In the genomic region with DNA sequence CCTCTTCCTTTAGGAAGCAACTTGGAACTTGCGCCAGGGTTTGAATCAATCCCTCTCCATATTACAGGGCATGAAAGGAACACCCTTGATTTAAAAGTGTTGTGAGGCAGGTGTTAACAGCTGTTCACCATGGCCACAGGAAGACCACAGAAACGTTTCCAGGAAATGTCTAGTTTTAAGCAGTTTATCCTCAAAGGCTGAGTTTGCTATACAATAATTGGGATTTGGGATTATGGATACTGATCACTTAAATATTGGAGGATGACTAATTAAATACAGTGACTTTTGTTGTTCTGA, we compare ENCODE assay signal across 20 cellular contexts.
DNase-seq lines count a peak whose midpoint lies in the region; ATAC-seq, FAIRE-seq and TF ChIP-seq lines count a peak whose summit lies in the region.
"Had no signal": no experiment of that assay in that cellular context is flagged by ENCODE, and none has a peak within 500 bp of the region (broad histone marks: within the 10 kb centered on the region; RNA-seq: fewer than 3 reads in every experiment).

No MANE protein-coding gene starts in this region.

- SMC1A ChIA-PET in GM12878 (lab: Charles Lee; ENCODE audit: uncharacterized antibody, unreplicated experiment), result no interaction called here

- H3K9ac ChIP-seq in Loucy (ENCODE audit: low read depth, low read length, poor library complexity, severe bottlenecking), result no peak overlapping the region
- H3K9ac ChIP-seq in GM12878 (ENCODE audit: control insufficient read depth, insufficient read depth, low read length), result no peak overlapping the region

- H3K4me2 ChIP-seq in Loucy (ENCODE audit: low read depth, low read length, poor library complexity, severe bottlenecking) (peak overlapping the region; percentile 55), GM12878 (ENCODE audit: control insufficient read depth, insufficient read depth) (no peak overlapping the region)
- H3K4me2 ChIP-seq: smooth muscle cell had no signal

- H3K9me3 Mint-ChIP-seq in activated naive CD4-positive, alpha-beta T cell treated with anti-CD3 and anti-CD28 coated beads, Interleukin-2, amount 50 U/mL, for 24 hours, result no peaks in the 10 kb centered on the region
- no peaks in the 10 kb centered on the region for H3K9me3 Mint-ChIP-seq in activated naive CD4-positive, alpha-beta T cell treated with anti-CD3 and anti-CD28 coated beads for 36 hours
- no peaks in the 10 kb centered on the region for H3K9me3 Mint-ChIP-seq in stimulated activated effector memory CD8-positive, alpha-beta T cell treated with anti-CD3 and anti-CD28 coated beads, Interleukin-12 subunit alpha, Interleukin-12 subunit beta, amount 100 ng/mL, for 72 hours
- H3K9me3 Mint-ChIP-seq: CD8-positive, alpha-beta memory T cell had no signal

- no peaks in the 10 kb centered on the region for H3K9me2 ChIP-seq in Loucy (replicated peaks; ENCODE audit: low read depth, low read length)

- H3K4me1 Mint-ChIP-seq in activated naive CD4-positive, alpha-beta T cell treated with anti-CD3 and anti-CD28 coated beads, Interleukin-2, amount 50 U/mL, for 24 hours, result peaks cover 42% of the 10 kb centered on the region
- peaks cover 38% of the 10 kb centered on the region for H3K4me1 Mint-ChIP-seq in activated naive CD4-positive, alpha-beta T cell treated with anti-CD3 and anti-CD28 coated beads for 36 hours (ENCODE audit: low read depth)
- peaks cover 29% of the 10 kb centered on the region for H3K4me1 Mint-ChIP-seq in stimulated activated effector memory CD8-positive, alpha-beta T cell treated with anti-CD3 and anti-CD28 coated beads, Interleukin-12 subunit alpha, Interleukin-12 subunit beta, amount 100 ng/mL, for 72 hours

- H3K27me3 ChIP-seq in Loucy (ENCODE audit: insufficient read depth, low read length, poor library complexity, severe bottlenecking), result no peaks in the 10 kb centered on the region
- H3K27me3 ChIP-seq in GM12878 (replicated peaks in 1 of 2; ENCODE audit: control insufficient read depth in 2 of 2, insufficient read depth in 2 of 2, low read length in 1 of 2), result no peaks in the 10 kb centered on the region
- H3K27me3 ChIP-seq: thyroid gland had no signal

- H3K9me3 ChIP-seq in Loucy (ENCODE audit: insufficient read depth, low read depth, low read length) (no peaks in the 10 kb centered on the region), GM12878 (replicated peaks; ENCODE audit: control insufficient read depth, insufficient read depth, low read length) (no peaks in the 10 kb centered on the region)
- H3K9me3 ChIP-seq: thyroid gland had no signal

- H3K27me3 Mint-ChIP-seq in activated naive CD4-positive, alpha-beta T cell treated with anti-CD3 and anti-CD28 coated beads, Interleukin-2, amount 50 U/mL, for 24 hours, result no peaks in the 10 kb centered on the region
- H3K27me3 Mint-ChIP-seq in activated naive CD4-positive, alpha-beta T cell treated with anti-CD3 and anti-CD28 coated beads for 36 hours (ENCODE audit: low read depth), result no peaks in the 10 kb centered on the region
- H3K27me3 Mint-ChIP-seq: CD8-positive, alpha-beta memory T cell had no signal

- BruUV-seq in GM12878 (replicated peaks; lab: Mats Ljungman, UMichigan), result no TSS peak

- intact Hi-C loops in activated naive CD4-positive, alpha-beta T cell treated with anti-CD3 and anti-CD28 coated beads for 36 hours (cut with micrococcal nuclease), result no loop called here
- intact Hi-C loops in GM12878 (cut with micrococcal nuclease; ENCODE audit: unreplicated experiment), result no loop called here

- no peak for TF ChIP-seq RAD21 in GM12878 (IDR thresholded peaks at IDR 0.05; ENCODE audit: insufficient read depth, low read depth, low read length)

- CTCF ChIA-PET in activated naive CD4-positive, alpha-beta T cell treated with anti-CD3 and anti-CD28 coated beads for 36 hours (lab: Charles Lee), result no interaction called here
- CTCF ChIA-PET in GM12878 (lab: Yijun Ruan, JAX), result interaction anchor here (1.5 kb wide), 1 partner anchor 48 kb away, joined by 3 read pairs; no protein-coding TSS in a partner anchor

- no peak overlapping the region for H3K27ac ChIP-seq in GM12878 (ENCODE audit: control insufficient read depth, insufficient read depth)
- H3K27ac ChIP-seq: thyroid gland had no signal

- H3K36me3 ChIP-seq in Loucy (ENCODE audit: insufficient read depth, low read length) (peaks cover 11% of the 10 kb centered on the region; the same call in 1 of the 2 replicates), GM12878 (ENCODE audit: control insufficient read depth in 2 of 2, insufficient read depth in 2 of 2, low read length in 1 of 2) (peaks cover 3 to 4% of the 10 kb centered on the region in 2 experiments)
- H3K36me3 ChIP-seq: thyroid gland had no signal

- H2AFZ ChIP-seq in Loucy (ENCODE audit: low read length), result no peak overlapping the region
- no peak overlapping the region for H2AFZ ChIP-seq in GM12878 (ENCODE audit: control insufficient read depth, low read depth, low read length)

- peak overlapping the region; percentile 30 for H3K4me3 Mint-ChIP-seq in activated naive CD4-positive, alpha-beta T cell treated with anti-CD3 and anti-CD28 coated beads, Interleukin-2, amount 50 U/mL, for 24 hours
- H3K4me3 Mint-ChIP-seq in activated naive CD4-positive, alpha-beta T cell treated with anti-CD3 and anti-CD28 coated beads for 36 hours, result no peak overlapping the region
- H3K4me3 Mint-ChIP-seq in stimulated activated effector memory CD8-positive, alpha-beta T cell treated with anti-CD3 and anti-CD28 coated beads, Interleukin-12 subunit alpha, Interleukin-12 subunit beta, amount 100 ng/mL, for 72 hours, result no peak overlapping the region

- H3K4me1 ChIP-seq in Loucy (ENCODE audit: insufficient read depth, low read length, poor library complexity, severe bottlenecking), result peaks cover 25% of the 10 kb centered on the region
- H3K4me1 ChIP-seq in GM12878 (ENCODE audit: control insufficient read depth, insufficient read depth, low read length), result no peaks in the 10 kb centered on the region; the same call in 1 of the 2 replicates

- no peaks in the 10 kb centered on the region for H3F3A ChIP-seq in Loucy (ENCODE audit: low read depth)

- TF ChIP-seq EP300 in GM12878 (IDR thresholded peaks at IDR 0.05; ENCODE audit: borderline replicate concordance in 1 of 2, control insufficient read depth in 1 of 2, low read depth in 2 of 2, low read length in 2 of 2), result no peak

- FAIRE-seq in GM12878 (lab: Jason Lieb, UNC), result peak; percentile 56
- FAIRE-seq: endothelial cell of umbilical vein, HTR-8/SVneo had no signal

- WGBS in GM12878 (ENCODE audit: insufficient coverage, insufficient replicate concordance, low lambda C conversion rate, missing lambda C conversion rate), result 33% methylated on average over 2 of the region's 2 CpGs

- in situ Hi-C loops in GM12878 (cut with MboI), result no loop called here

- H3K79me2 ChIP-seq in Loucy (ENCODE audit: insufficient read depth, low read length) (peaks cover 55% of the 10 kb centered on the region), GM12878 (ENCODE audit: control insufficient read depth, insufficient read depth, low read length) (peaks cover 4% of the 10 kb centered on the region)

- no peak for TF ChIP-seq CTCF in Loucy (conservative IDR thresholded peaks at IDR 0.05; ENCODE audit: low read length)
- TF ChIP-seq CTCF in GM12878 (IDR thresholded peaks at IDR 0.05 in 2 of 3, conservative IDR thresholded peaks at IDR 0.05 in 1 of 3; ENCODE audit: control insufficient read depth in 2 of 3, extremely low read depth in 1 of 3, insufficient read depth in 1 of 3, low read depth in 3 of 3, low read length in 3 of 3), result no peak

- DNase-seq in activated naive CD4-positive, alpha-beta T cell treated with anti-CD3 and anti-CD28 coated beads for 36 hours, result no peak
- DNase-seq in GM12878 (ENCODE audit: low read depth, low spot score) (no peak), NCI-H1417 treated with DMSO at 0.1 percent for 48 hours (lab: John Stamatoyannopoulos, UW) (no peak)
- DNase-seq in stimulated activated effector memory CD8-positive, alpha-beta T cell treated with anti-CD3 and anti-CD28 coated beads, Interleukin-12 subunit alpha, Interleukin-12 subunit beta, amount 100 ng/mL, for 72 hours (ENCODE audit: low spot score in 2 of 2), result no peak
- DNase-seq: amygdala; DMS79; mammary epithelial cell; NCI-H2029 treated with DMSO at 0.1 percent for 48 hours; NCI-H510A; stimulated activated CD4-positive, alpha-beta T cell treated with anti-CD3 and anti-CD28 coated beads, Interleukin-2, amount 100 ng/mL, for 48 hours; stimulated activated naive CD4-positive, alpha-beta T cell treated with Interleukin-2 at 50 U/mL for 16 hours; thyroid gland had no signal

- peaks cover 10% of the 10 kb centered on the region for H3K36me3 Mint-ChIP-seq in activated naive CD4-positive, alpha-beta T cell treated with anti-CD3 and anti-CD28 coated beads, Interleukin-2, amount 50 U/mL, for 24 hours
- peaks cover 7% of the 10 kb centered on the region for H3K36me3 Mint-ChIP-seq in activated naive CD4-positive, alpha-beta T cell treated with anti-CD3 and anti-CD28 coated beads for 36 hours (ENCODE audit: low read depth)
- peaks cover 23% of the 10 kb centered on the region for H3K36me3 Mint-ChIP-seq in stimulated activated effector memory CD8-positive, alpha-beta T cell treated with anti-CD3 and anti-CD28 coated beads, Interleukin-12 subunit alpha, Interleukin-12 subunit beta, amount 100 ng/mL, for 72 hours

- H3K4me3 ChIP-seq in Loucy (ENCODE audit: low read length, poor library complexity, severe bottlenecking) (peak overlapping the region; percentile 8), GM12878 (no peak overlapping the region)
- H3K4me3 ChIP-seq: smooth muscle cell, thyroid gland had no signal

- POLR2A ChIA-PET in GM12878 (lab: Charles Lee), result no interaction called here

- H4K20me1 ChIP-seq in Loucy (ENCODE audit: insufficient read depth, low read length, poor library complexity, severe bottlenecking), result no peaks in the 10 kb centered on the region
- no peaks in the 10 kb centered on the region for H4K20me1 ChIP-seq in GM12878 (ENCODE audit: control insufficient read depth, insufficient read depth)

- ATAC-seq in GM12878 (no peak), GM18519 (IDR thresholded peaks at IDR 0.05; ENCODE audit: low FRiP score, unreplicated experiment) (no peak), HG02938 (IDR thresholded peaks at IDR 0.05; ENCODE audit: unreplicated experiment) (no peak)
- ATAC-seq in stimulated activated effector memory CD8-positive, alpha-beta T cell treated with anti-CD3 and anti-CD28 coated beads, Interleukin-12 subunit alpha, Interleukin-12 subunit beta, amount 100 ng/mL, for 72 hours, result no peak

- no peak for TF ChIP-seq POLR2A in GM12878 (IDR thresholded peaks at IDR 0.05; ENCODE audit: low read depth, low read length)

- H3K27ac Mint-ChIP-seq in activated naive CD4-positive, alpha-beta T cell treated with anti-CD3 and anti-CD28 coated beads, Interleukin-2, amount 50 U/mL, for 24 hours, result peak overlapping the region; percentile 23
- no peak overlapping the region for H3K27ac Mint-ChIP-seq in activated naive CD4-positive, alpha-beta T cell treated with anti-CD3 and anti-CD28 coated beads for 36 hours
- H3K27ac Mint-ChIP-seq in stimulated activated effector memory CD8-positive, alpha-beta T cell treated with anti-CD3 and anti-CD28 coated beads, Interleukin-12 subunit alpha, Interleukin-12 subunit beta, amount 100 ng/mL, for 72 hours, result peak overlapping the region; percentile 21

- RAD21 ChIA-PET in GM12878 (lab: Charles Lee; ENCODE audit: unreplicated experiment), result no interaction called here
